ENCODE assay signal across 17 cellular contexts in genomic region chr2:219465659-219466561, GRCh38. TPM values are rescaled to one million over a fixed set of nuclear protein-coding genes. Genes with fewer than 3 reads are reported as not detected.
"Had no signal": no experiment of that assay in that cellular context is flagged by ENCODE, and none has a peak within 500 bp of the region (broad histone marks: within the 10 kb centered on the region; RNA-seq: fewer than 3 reads in every experiment).

No MANE protein-coding gene starts in this region.

- ATAC-seq: left lung had no signal

- H3K9me3 Mint-ChIP-seq: activated naive CD8-positive, alpha-beta T cell treated with anti-CD3 and anti-CD28 coated beads for 36 hours; activated T-cell treated with anti-CD3 and anti-CD28 coated beads, Interleukin-2, amount 50 U/mL, for 24 hours; type B pancreatic cell had no signal

- H3K27ac Mint-ChIP-seq: activated naive CD8-positive, alpha-beta T cell treated with anti-CD3 and anti-CD28 coated beads for 36 hours; activated T-cell treated with anti-CD3 and anti-CD28 coated beads, Interleukin-2, amount 50 U/mL, for 24 hours; type B pancreatic cell had no signal

- H3K4me3 ChIP-seq: esophagus squamous epithelium, left lung had no signal

- H3K36me3 ChIP-seq: left lung had no signal

- H3K27ac ChIP-seq: left lung had no signal

- H3K27me3 Mint-ChIP-seq: activated naive CD8-positive, alpha-beta T cell treated with anti-CD3 and anti-CD28 coated beads for 36 hours; activated T-cell treated with anti-CD3 and anti-CD28 coated beads, Interleukin-2, amount 50 U/mL, for 24 hours; type B pancreatic cell had no signal

- H3K36me3 Mint-ChIP-seq: activated naive CD8-positive, alpha-beta T cell treated with anti-CD3 and anti-CD28 coated beads for 36 hours; type B pancreatic cell had no signal

- H3K4me3 Mint-ChIP-seq: activated naive CD8-positive, alpha-beta T cell treated with anti-CD3 and anti-CD28 coated beads for 36 hours; activated T-cell treated with anti-CD3 and anti-CD28 coated beads, Interleukin-2, amount 50 U/mL, for 24 hours; type B pancreatic cell had no signal

- H3K9me3 ChIP-seq: esophagus squamous epithelium, left lung had no signal

- H3K4me1 ChIP-seq: left lung had no signal

- DNase-seq: activated CD4-positive, alpha-beta T cell treated with anti-CD3 and anti-CD28 coated beads, Interleukin-2, amount 50 U/mL, for 1 hour; activated gamma-delta T cell; activated naive CD8-positive, alpha-beta T cell treated with anti-CD3 and anti-CD28 coated beads for 36 hours; activated T-cell treated with anti-CD3 and anti-CD28 coated beads, Interleukin-2, amount 50 U/mL, for 24 hours; esophagus squamous epithelium; foreskin fibroblast; head of caudate nucleus; stimulated activated CD4-positive, alpha-beta T cell treated with anti-CD3 and anti-CD28 coated beads, Interleukin-15, amount 100 ng/mL, for 24 hours; stimulated activated CD4-positive, alpha-beta T cell treated with anti-CD3 and anti-CD28 coated beads, Interleukin-4, amount 100 ng/mL, for 24 hours had no signal

- FAIRE-seq: islet of Langerhans had no signal

RNA-seq across cellular contexts. Expression of gene DES, which starts 47.7 kb away (rescaled TPM):
- total RNA-seq: osteocyte; T-helper 2 cell treated with Interferon-gamma antibody and Interleukin-4, amounts not matched to agents 100 ng/mL and 5 ng/mL, for 36 hours had no signal
- polyA plus RNA-seq: neural cell had no signal

RNA-seq across cellular contexts. Expression of gene ASIC4, which starts 48.4 kb away (rescaled TPM):
- total RNA-seq: activated naive CD8-positive, alpha-beta T cell treated with anti-CD3 and anti-CD28 coated beads for 36 hours; esophagus squamous epithelium; left lung; mesenteric fat pad; skeletal muscle tissue had no signal
